ENCODE assay signal across 8 cellular contexts in genomic region chr18:23573948-23574431, GRCh38. TPM values are rescaled to one million over a fixed set of nuclear protein-coding genes. Genes with fewer than 3 reads are reported as not detected.
DNase-seq lines count a peak whose midpoint lies in the region; ATAC-seq and TF ChIP-seq lines count a peak whose summit lies in the region.

No MANE protein-coding gene starts in this region.

- H3K9ac ChIP-seq in PC-3 (ENCODE audit: low read length), result 0 out of 2 replicates have a peak overlapping the region, but pooled peaks have one; percentile 4

- H3K4me2 ChIP-seq in PC-3 (ENCODE audit: low read length), result peak overlapping the region; percentile 20

- peaks cover 41% of the 10 kb centered on the region for H3K36me3 Mint-ChIP-seq in CD4-positive, CD25-positive, alpha-beta regulatory T cell
- H3K36me3 Mint-ChIP-seq in brain (peaks cover 48% of the 10 kb centered on the region), mesothelial cell of epicardium (peaks cover 16% of the 10 kb centered on the region)

- CTCF ChIA-PET in PC-3 (lab: Charles Lee), result interaction anchor here (0.6 kb wide), 1 partner anchor 129 kb away, joined by 4 read pairs; no protein-coding TSS in a partner anchor

- peaks cover 10 to 63% (median 52%) of the 10 kb centered on the region in 4 donors for H3K4me1 Mint-ChIP-seq in CD4-positive, CD25-positive, alpha-beta regulatory T cell
- H3K4me1 Mint-ChIP-seq in brain (peaks cover 24% of the 10 kb centered on the region), mesothelial cell of epicardium (peaks cover 21% of the 10 kb centered on the region)

- H3K4me3 Mint-ChIP-seq in CD4-positive, CD25-positive, alpha-beta regulatory T cell, result peak overlapping the region; percentile 61 to 75 (median 66)
- no peak overlapping the region for H3K4me3 Mint-ChIP-seq in brain
- H3K4me3 Mint-ChIP-seq in mesothelial cell of epicardium, result no peak overlapping the region

- H3F3A ChIP-seq in PC-3 (ENCODE audit: low read length, unreplicated experiment), result no peaks in the 10 kb centered on the region

- H2AFZ ChIP-seq in PC-3 (ENCODE audit: low read length), result no peak overlapping the region

- peak overlapping the region; percentile 82 for H3K27ac ChIP-seq in CD4-positive, CD25-positive, alpha-beta regulatory T cell (ENCODE audit: insufficient read depth, low read length, poor library complexity, severe bottlenecking)
- H3K27ac ChIP-seq in PC-3 (ENCODE audit: low read length), result peak overlapping the region; percentile 58

- DNase-seq in CD4-positive, CD25-positive, alpha-beta regulatory T cell, result peak; percentile 31 to 75 (median 58)
- DNase-seq in PC-3 (peak; percentile 81), mesothelial cell of epicardium (ENCODE audit: low spot score in 2 of 2, unreplicated experiment in 2 of 2) (no peak), KG1 (lab: John Stamatoyannopoulos, UW) (no peak), NCI-H2107 (lab: John Stamatoyannopoulos, UW) (no peak), dedifferentiated amniotic fluid mesenchymal stem cell (ENCODE audit: extremely low spot score) (no peak), NCI-H748 (lab: John Stamatoyannopoulos, UW; ENCODE audit: unreplicated experiment) (no peak)

- H3K27ac Mint-ChIP-seq in CD4-positive, CD25-positive, alpha-beta regulatory T cell, result peak overlapping the region; percentile 63 to 99 (median 65)
- peak overlapping the region in 3 of 5 experiments; percentile 16 to 61 (median 24) for H3K27ac Mint-ChIP-seq in brain
- peak overlapping the region; percentile 5 for H3K27ac Mint-ChIP-seq in mesothelial cell of epicardium

- no TSS peak for BruUV-seq in PC-3 (replicated peaks; lab: Mats Ljungman, UMichigan)

- H3K27me3 Mint-ChIP-seq in CD4-positive, CD25-positive, alpha-beta regulatory T cell, result no peaks in the 10 kb centered on the region
- H3K27me3 Mint-ChIP-seq in brain (no peaks in the 10 kb centered on the region), mesothelial cell of epicardium (ENCODE audit: low read depth) (no peaks in the 10 kb centered on the region)

- no peaks in the 10 kb centered on the region for H3K9me3 ChIP-seq in CD4-positive, CD25-positive, alpha-beta regulatory T cell (ENCODE audit: control insufficient read depth in 2 of 2, low read length in 2 of 2)
- no peaks in the 10 kb centered on the region for H3K9me3 ChIP-seq in PC-3 (ENCODE audit: low read length)

- H3K9me3 Mint-ChIP-seq in CD4-positive, CD25-positive, alpha-beta regulatory T cell, result peaks cover 0 to 1% (median 0%) of the 10 kb centered on the region in 7 donors
- H3K9me3 Mint-ChIP-seq in brain, result no peaks in the 10 kb centered on the region
- no peaks in the 10 kb centered on the region for H3K9me3 Mint-ChIP-seq in mesothelial cell of epicardium

- POLR2A ChIA-PET in PC-3 (lab: Charles Lee; ENCODE audit: unreplicated experiment), result interaction anchor here (0.5 kb wide), 1 partner anchor 136 kb away, joined by 4 read pairs; a partner anchor contains a TSS

- peaks cover 25% of the 10 kb centered on the region for H4K20me1 ChIP-seq in PC-3 (ENCODE audit: low read length)

- H3K79me2 ChIP-seq in PC-3 (ENCODE audit: low read length), result peaks cover 38% of the 10 kb centered on the region

- intact Hi-C loops in PC-3 (cut with micrococcal nuclease), result loop anchor here (1.0 kb wide), 1 partner anchor 12 kb away; the partner anchor contains the start of gene NPC1

- H3K9me2 ChIP-seq in PC-3 (replicated peaks; ENCODE audit: low read length), result no peaks in the 10 kb centered on the region

- H3K36me3 ChIP-seq in CD4-positive, CD25-positive, alpha-beta regulatory T cell (ENCODE audit: control insufficient read depth, insufficient read depth, low read length), result peaks cover 30% of the 10 kb centered on the region
- H3K36me3 ChIP-seq in PC-3 (ENCODE audit: low read depth, low read length), result peaks cover 40% of the 10 kb centered on the region

- no peaks in the 10 kb centered on the region for H3K27me3 ChIP-seq in CD4-positive, CD25-positive, alpha-beta regulatory T cell (ENCODE audit: control insufficient read depth, insufficient read depth, low read length)
- H3K27me3 ChIP-seq in PC-3 (ENCODE audit: low read length), result no peaks in the 10 kb centered on the region

- peak overlapping the region; percentile 83 for H3K4me3 ChIP-seq in CD4-positive, CD25-positive, alpha-beta regulatory T cell (ENCODE audit: low read depth, low read length)
- H3K4me3 ChIP-seq in PC-3 (ENCODE audit: low read length), result peak overlapping the region; percentile 3; the same call in 1 of the 2 replicates

- no peak for TF ChIP-seq CTCF in PC-3 (conservative IDR thresholded peaks at IDR 0.05; ENCODE audit: low read depth, low read length)
- no peak for TF ChIP-seq CTCF in brain (conservative IDR thresholded peaks at IDR 0.05)
- TF ChIP-seq CTCF in mesothelial cell of epicardium (IDR thresholded peaks at IDR 0.05; ENCODE audit: unreplicated experiment), result no peak

- peak; percentile 76 to 79 for ATAC-seq in CD4-positive, CD25-positive, alpha-beta regulatory T cell (ENCODE audit: low read depth in 2 of 2)
- ATAC-seq in PC-3, result peak; percentile 98

- H3K4me1 ChIP-seq in CD4-positive, CD25-positive, alpha-beta regulatory T cell (ENCODE audit: control insufficient read depth, insufficient read depth, low read length, poor library complexity, severe bottlenecking), result peaks cover 53% of the 10 kb centered on the region
- peaks cover 18% of the 10 kb centered on the region for H3K4me1 ChIP-seq in PC-3 (ENCODE audit: insufficient read depth, low read length)

RNA-seq across cellular contexts. Expression of gene NPC1, which starts 12.3 kb away (rescaled TPM):
- total RNA-seq in CD4-positive, CD25-positive, alpha-beta regulatory T cell, result 86.9 TPM
- polyA plus RNA-seq in CD4-positive, CD25-positive, alpha-beta regulatory T cell, result 10 to 100 TPM; 17.4 to 24.3 (median 20.4) TPM
- 85.5 and 122 TPM in 2 replicates for total RNA-seq in PC-3 (2014; rRNA removed)
- 44.6 TPM for polyA plus RNA-seq in brain (ENCODE audit: insufficient read depth, low read depth, low replicate concordance)
- total RNA-seq in mesothelial cell of epicardium, result 35.5 to 39.9 TPM (median 35.8 TPM) in 3 replicates

Comparison
In these comparisons a context has a peak if more than half of its experiments do, and no peak if none do; other contexts are left out.
1. DNase-seq: peak in CD4-positive, CD25-positive, alpha-beta regulatory T cell (3 of 3) and PC-3 (single experiment); none in mesothelial cell of epicardium (0 of 2), KG1 (single experiment), NCI-H2107 (single experiment), dedifferentiated amniotic fluid mesenchymal stem cell (single experiment) and NCI-H748 (single experiment).
2. H3K27ac Mint-ChIP-seq: peak in every context shown above with its lines; median percentile 65 in CD4-positive, CD25-positive, alpha-beta regulatory T cell; 24 in brain; 5 in mesothelial cell of epicardium.
3. H3K4me3 Mint-ChIP-seq: peak in CD4-positive, CD25-positive, alpha-beta regulatory T cell (4 of 4); none in brain (0 of 5) and mesothelial cell of epicardium (single experiment).